Comparison of ENCODE assay signal across 10 cellular contexts in the genomic region with DNA sequence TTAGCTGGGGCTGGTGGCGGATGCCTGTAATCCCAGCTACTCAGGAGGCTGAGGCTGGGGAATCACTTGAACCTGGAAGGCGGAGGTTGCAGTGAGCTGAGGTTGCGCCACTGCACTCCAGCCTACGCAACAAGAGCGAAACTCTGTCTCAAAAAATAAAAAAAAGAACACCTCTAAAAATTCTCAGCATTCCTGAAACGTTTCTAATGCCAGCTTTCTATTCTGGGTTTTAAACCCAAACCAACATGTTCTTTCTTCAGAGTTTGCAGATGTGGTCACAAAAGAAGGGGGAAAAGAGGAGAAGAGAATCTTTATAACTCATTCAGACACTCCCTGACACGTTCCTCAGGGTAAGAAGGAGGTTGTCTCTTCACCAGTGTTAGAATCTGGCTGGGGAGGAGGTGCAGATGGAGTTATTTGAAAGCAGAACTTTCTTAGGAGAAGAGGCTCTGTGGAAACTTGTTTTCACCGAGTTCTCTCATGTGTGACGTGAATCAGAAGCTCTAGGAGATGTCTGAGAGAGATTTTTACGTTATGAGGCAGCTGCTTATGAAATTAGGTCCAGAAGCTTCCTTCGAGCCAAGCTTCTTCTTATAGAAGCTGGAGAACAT. TPM values are rescaled to one million over a fixed set of nuclear protein-coding genes. Genes with fewer than 3 reads are reported as not detected.
DNase-seq lines count a peak whose midpoint lies in the region; TF ChIP-seq lines count a peak whose summit lies in the region.
"Had no signal": no experiment of that assay in that cellular context is flagged by ENCODE, and none has a peak within 500 bp of the region (broad histone marks: within the 10 kb centered on the region; RNA-seq: fewer than 3 reads in every experiment).

No MANE protein-coding gene starts in this region.

- H2AFZ ChIP-seq in osteoblast (ENCODE audit: low read length), result peak overlapping the region; percentile 79

- H3K36me3 ChIP-seq in osteoblast (ENCODE audit: insufficient read depth, low read length), result no peaks in the 10 kb centered on the region

- H3K27ac ChIP-seq in epithelial cell of prostate, result peak overlapping the region; percentile 76
- peak overlapping the region; percentile 90 for H3K27ac ChIP-seq in osteoblast (ENCODE audit: low read depth, low read length)

- no peaks in the 10 kb centered on the region for H3K79me2 ChIP-seq in osteoblast (ENCODE audit: insufficient read depth, low read length)

- H3K4me2 ChIP-seq in osteoblast (ENCODE audit: insufficient read depth, low read length), result peak overlapping the region; percentile 86

- TF ChIP-seq CTCF in osteoblast (IDR thresholded peaks at IDR 0.05; ENCODE audit: extremely low read depth, low read depth, low read length), result no peak

- peaks cover 2% of the 10 kb centered on the region for H3K27me3 ChIP-seq in osteoblast (ENCODE audit: insufficient read depth, low read length)

- H3K9me3 ChIP-seq in osteoblast (ENCODE audit: low read depth, low read length), result no peaks in the 10 kb centered on the region

- H3K4me3 ChIP-seq in osteoblast (ENCODE audit: insufficient read depth, low read length), result peak overlapping the region; percentile 64

- H4K20me1 ChIP-seq in osteoblast (ENCODE audit: insufficient read depth, low read length), result no peaks in the 10 kb centered on the region

- DNase-seq in AG20443 (ENCODE audit: low spot score) (peak; percentile 55), MV-4-11 (lab: John Stamatoyannopoulos, UW) (peak; percentile 61), epithelial cell of prostate (ENCODE audit: low read depth, low spot score) (peak; percentile 36), osteoblast (ENCODE audit: insufficient read length, low spot score, missing footprints) (peak; percentile 82), midbrain (lab: John Stamatoyannopoulos, UW) (no peak), RPMI8226 (no peak), retina (no peak), cerebellum (ENCODE audit: low spot score) (no peak)
- DNase-seq: NCI-H510A; stimulated activated CD4-positive, alpha-beta T cell treated with anti-CD3 and anti-CD28 coated beads, Interleukin-1b, Interleukin-23, amount 100 ng/mL, for 48 hours had no signal

- H3K4me1 ChIP-seq in osteoblast (ENCODE audit: insufficient read depth, low read length), result peaks cover 8% of the 10 kb centered on the region

RNA-seq across cellular contexts. Expression of a gene that starts 17.8 kb away (rescaled TPM):
- total RNA-seq in osteoblast, result not detected in 2 replicates
- not detected for total RNA-seq in cerebellum

RNA-seq across cellular contexts. Expression of a gene that starts 28.7 kb away (rescaled TPM):
- total RNA-seq in osteoblast (66.3 and 74.9 TPM in 2 replicates), cerebellum (70.9 TPM)

RNA-seq across cellular contexts. Expression of a gene that starts 49.2 kb away (rescaled TPM):
- 80.7 and 81.1 TPM in 2 replicates for total RNA-seq in osteoblast
- total RNA-seq in cerebellum, result 157 TPM

Comparison
In these comparisons a context has a peak if more than half of its experiments do, and no peak if none do; other contexts are left out.
1. DNase-seq: peak in AG20443 (single experiment), MV-4-11 (single experiment), epithelial cell of prostate (single experiment) and osteoblast (single experiment); none in midbrain (single experiment), RPMI8226 (single experiment), retina (single experiment) and cerebellum (single experiment).